ENCODE assay signal across 9 cellular contexts in the genomic region with DNA sequence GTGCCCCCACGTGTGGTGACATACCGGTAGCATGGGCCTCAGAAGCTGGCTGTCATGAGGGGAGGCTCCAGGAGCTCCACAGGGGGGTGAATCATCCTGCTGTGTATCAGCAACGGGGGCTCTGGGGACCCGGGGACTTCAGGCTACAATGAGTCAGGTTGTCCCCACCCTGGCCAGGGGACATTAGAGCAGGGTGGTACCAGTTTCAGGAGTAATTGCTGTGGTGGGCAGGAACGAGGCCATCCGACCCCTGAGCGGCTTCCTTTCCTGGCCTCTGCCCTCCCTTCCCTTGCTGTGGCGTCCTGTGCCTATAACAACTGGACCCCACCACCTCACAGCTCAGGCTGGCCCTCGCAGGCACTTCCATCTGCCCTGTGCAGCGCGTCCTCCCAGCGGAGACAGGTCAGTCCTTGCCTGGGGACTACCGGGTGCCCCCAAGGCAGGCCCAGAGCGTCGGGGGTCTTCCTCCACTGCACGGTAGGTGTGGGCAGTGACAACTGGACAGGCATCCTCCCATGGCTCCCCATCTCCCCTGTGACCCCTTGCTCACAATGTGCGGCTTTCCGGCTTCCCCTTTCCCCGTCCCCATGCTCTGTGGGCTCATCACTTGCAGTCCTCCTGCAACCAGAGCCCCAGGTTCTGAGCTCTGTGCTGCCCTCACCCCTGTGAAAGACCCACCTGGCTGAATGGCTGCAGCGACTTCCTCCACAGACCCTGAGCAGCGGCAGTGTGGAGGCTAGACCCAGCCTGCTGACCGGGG.
"Had no signal": no experiment of that assay in that cellular context is flagged by ENCODE, and none has a peak within 500 bp of the region (broad histone marks: within the 10 kb centered on the region; RNA-seq: fewer than 3 reads in every experiment).

No MANE protein-coding gene starts in this region.

- H3K4me3 ChIP-seq: right lobe of liver had no signal

- DNase-seq: activated CD4-positive, alpha-beta T cell treated with anti-CD3 and anti-CD28 coated beads, Interleukin-2, amount 50 U/mL, for 1 hour; activated gamma-delta T cell; activated naive CD8-positive, alpha-beta T cell treated with anti-CD3 and anti-CD28 coated beads, Interleukin-2, amount 10 ng/mL, durations not matched to agents 7 days and 5 days; activated T-cell treated with anti-CD3 and anti-CD28 coated beads, Interleukin-2, amount 50 U/mL, for 4 hours; SK-N-SH; stimulated activated CD4-positive, alpha-beta T cell treated with anti-CD3 and anti-CD28 coated beads, Interleukin-2, amount 100 ng/mL, for 24 hours; stimulated activated naive CD4-positive, alpha-beta T cell treated with Interleukin-2 at 50 U/mL for 16 hours had no signal

- H3K4me2 ChIP-seq: SK-N-SH had no signal

- H3K27me3 ChIP-seq: right lobe of liver had no signal

- H3K9ac ChIP-seq: SK-N-SH had no signal

- H3K4me1 Mint-ChIP-seq: activated naive CD8-positive, alpha-beta T cell treated with anti-CD3 and anti-CD28 coated beads, Interleukin-2, amount 10 ng/mL, durations not matched to agents 7 days and 5 days had no signal

- H3K27ac Mint-ChIP-seq: activated naive CD8-positive, alpha-beta T cell treated with anti-CD3 and anti-CD28 coated beads, Interleukin-2, amount 10 ng/mL, durations not matched to agents 7 days and 5 days; T-helper 1 cell treated with Interleukin-12 subunit alpha and Interleukin-12 subunit beta and Interleukin-4 antibody, amounts not matched to agents 30 μg/mL and 1 μg/mL, for 36 hours had no signal

- H3K36me3 Mint-ChIP-seq: activated naive CD8-positive, alpha-beta T cell treated with anti-CD3 and anti-CD28 coated beads, Interleukin-2, amount 10 ng/mL, durations not matched to agents 7 days and 5 days had no signal

- H3K36me3 ChIP-seq: right lobe of liver had no signal

- H3K4me3 Mint-ChIP-seq: activated naive CD8-positive, alpha-beta T cell treated with anti-CD3 and anti-CD28 coated beads, Interleukin-2, amount 10 ng/mL, durations not matched to agents 7 days and 5 days; activated T-cell treated with anti-CD3 and anti-CD28 coated beads, Interleukin-2, amount 50 U/mL, for 4 hours; T-helper 1 cell treated with Interleukin-12 subunit alpha and Interleukin-12 subunit beta and Interleukin-4 antibody, amounts not matched to agents 30 μg/mL and 1 μg/mL, for 36 hours had no signal

- H3K9me3 ChIP-seq: right lobe of liver had no signal
